1 cellular context compared by ENCODE assay signal in the genomic region with DNA sequence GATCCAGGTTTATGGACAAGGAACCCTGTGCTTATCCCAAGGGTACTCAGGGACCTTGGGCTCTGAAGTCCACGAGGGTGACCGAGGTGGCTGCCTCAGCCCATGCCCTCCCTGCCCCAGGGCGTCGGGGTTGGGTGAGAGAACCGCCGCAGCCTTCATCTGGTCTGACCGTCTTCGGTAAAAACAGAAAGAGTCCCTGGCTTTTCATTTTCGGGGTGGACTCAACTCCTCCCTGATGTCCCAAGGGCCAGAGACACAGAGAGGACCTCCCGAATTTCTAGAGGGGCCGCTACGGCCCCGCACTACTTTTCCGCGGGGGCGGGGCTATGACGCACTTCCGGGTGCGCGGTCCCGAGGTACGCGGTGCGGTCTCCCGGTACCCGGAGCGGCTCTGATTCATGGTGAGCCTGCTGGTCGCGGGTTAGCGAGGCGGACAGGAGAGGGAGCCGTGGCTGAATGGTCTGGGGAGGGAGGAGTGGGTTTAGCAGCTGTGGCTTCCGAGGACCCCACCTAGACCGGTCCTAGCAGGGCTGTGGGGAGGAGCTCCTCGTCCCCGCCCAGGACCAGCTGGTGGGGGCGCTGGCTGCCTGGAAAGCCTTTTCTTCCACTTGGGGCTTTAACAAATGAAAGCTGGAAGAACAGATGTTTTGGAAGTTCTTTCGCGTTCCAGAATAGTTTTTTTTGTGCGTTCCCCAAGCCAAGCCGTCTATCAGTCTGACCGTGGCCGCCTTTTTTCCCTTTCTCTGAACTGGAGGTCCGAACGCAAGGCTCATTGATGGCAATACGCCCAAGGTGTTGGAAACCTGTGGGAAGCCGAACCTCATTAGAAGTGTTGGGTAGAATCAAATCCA.
TF ChIP-seq lines count a peak whose summit lies in the region.

A gene (plus strand): TSS at position 334 of the 851 bp plus-strand sequence. CDS start 7,233 bp downstream, outside the sequence.

TF ChIP-seq in WTC11, 78 proteins besides CTCF, POLR2A, EP300 and RAD21 (continued from another document):
- TF ChIP-seq TEAD1 (CRISPR knock-in tag; IDR thresholded peaks at IDR 0.05) (peak; percentile 37; the same call in 1 of the 2 replicates), FOXK1 (CRISPR knock-in tag; IDR thresholded peaks at IDR 0.05) (peak; percentile 69; the same call in 1 of the 2 replicates), ZNF138 (CRISPR knock-in tag; conservative IDR thresholded peaks at IDR 0.05) (no peak), ZNF263 (CRISPR knock-in tag; IDR thresholded peaks at IDR 0.05; ENCODE audit: low read depth) (no peak), ZBTB21 (CRISPR knock-in tag; IDR thresholded peaks at IDR 0.05; ENCODE audit: borderline replicate concordance) (no peak), SP1 (CRISPR knock-in tag; conservative IDR thresholded peaks at IDR 0.05) (peak; percentile 93), SOX15 (CRISPR knock-in tag; IDR thresholded peaks at IDR 0.05) (no peak), PRRX2 (CRISPR knock-in tag; IDR thresholded peaks at IDR 0.05) (no peak), ATF1 (CRISPR knock-in tag; IDR thresholded peaks at IDR 0.05) (no peak), ZNF121 (CRISPR knock-in tag; IDR thresholded peaks at IDR 0.05) (no peak)
- TF ChIP-seq, protein P1, sequence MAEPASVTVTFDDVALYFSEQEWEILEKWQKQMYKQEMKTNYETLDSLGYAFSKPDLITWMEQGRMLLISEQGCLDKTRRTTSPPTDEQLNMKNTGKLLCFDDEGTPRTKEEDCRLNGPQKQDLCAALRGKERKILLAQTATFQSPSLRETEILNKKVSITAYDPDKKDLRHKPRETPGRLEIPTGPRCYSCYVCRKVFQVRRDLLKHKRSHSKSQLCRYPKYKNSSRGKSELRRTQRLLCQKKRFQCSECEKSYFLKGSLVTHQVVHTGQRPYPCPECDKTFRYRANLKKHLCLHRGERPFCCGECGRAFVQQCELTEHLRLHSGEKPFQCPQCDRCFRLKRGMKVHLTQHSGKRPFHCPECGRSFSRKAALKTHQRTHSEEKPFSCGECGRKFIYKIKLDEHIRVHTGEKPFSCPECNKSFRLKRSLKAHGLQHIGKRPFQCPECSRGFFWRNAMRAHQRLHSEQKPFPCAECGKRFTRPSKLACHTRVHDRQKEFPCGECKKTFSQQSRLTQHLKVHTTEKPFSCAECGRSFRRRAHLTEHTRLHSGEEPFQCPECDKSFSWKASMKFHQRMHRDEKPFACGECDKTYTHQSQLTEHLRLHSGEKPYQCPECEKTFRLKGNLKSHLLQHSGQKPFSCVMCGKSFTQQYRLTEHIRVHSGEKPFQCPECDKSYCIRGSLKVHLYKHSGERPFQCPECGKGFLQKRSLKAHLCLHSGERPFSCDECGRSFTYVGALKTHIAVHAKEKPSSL (CRISPR knock-in tag; conservative IDR thresholded peaks at IDR 0.05): no peak
- TF ChIP-seq, protein P2, sequence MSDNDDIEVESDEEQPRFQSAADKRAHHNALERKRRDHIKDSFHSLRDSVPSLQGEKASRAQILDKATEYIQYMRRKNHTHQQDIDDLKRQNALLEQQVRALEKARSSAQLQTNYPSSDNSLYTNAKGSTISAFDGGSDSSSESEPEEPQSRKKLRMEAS (CRISPR knock-in tag; IDR thresholded peaks at IDR 0.05): peak; percentile 66; the same call in 1 of the 2 replicates
- TF ChIP-seq, protein P3, sequence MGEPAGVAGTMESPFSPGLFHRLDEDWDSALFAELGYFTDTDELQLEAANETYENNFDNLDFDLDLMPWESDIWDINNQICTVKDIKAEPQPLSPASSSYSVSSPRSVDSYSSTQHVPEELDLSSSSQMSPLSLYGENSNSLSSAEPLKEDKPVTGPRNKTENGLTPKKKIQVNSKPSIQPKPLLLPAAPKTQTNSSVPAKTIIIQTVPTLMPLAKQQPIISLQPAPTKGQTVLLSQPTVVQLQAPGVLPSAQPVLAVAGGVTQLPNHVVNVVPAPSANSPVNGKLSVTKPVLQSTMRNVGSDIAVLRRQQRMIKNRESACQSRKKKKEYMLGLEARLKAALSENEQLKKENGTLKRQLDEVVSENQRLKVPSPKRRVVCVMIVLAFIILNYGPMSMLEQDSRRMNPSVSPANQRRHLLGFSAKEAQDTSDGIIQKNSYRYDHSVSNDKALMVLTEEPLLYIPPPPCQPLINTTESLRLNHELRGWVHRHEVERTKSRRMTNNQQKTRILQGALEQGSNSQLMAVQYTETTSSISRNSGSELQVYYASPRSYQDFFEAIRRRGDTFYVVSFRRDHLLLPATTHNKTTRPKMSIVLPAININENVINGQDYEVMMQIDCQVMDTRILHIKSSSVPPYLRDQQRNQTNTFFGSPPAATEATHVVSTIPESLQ (CRISPR knock-in tag; IDR thresholded peaks at IDR 0.05): no peak
